ENCODE assay signal across 13 cellular contexts in genomic region chr6:142839686-142840040, GRCh38.
DNase-seq lines count a peak whose midpoint lies in the region; TF ChIP-seq lines count a peak whose summit lies in the region.
"Had no signal": no experiment of that assay in that cellular context is flagged by ENCODE, and none has a peak within 500 bp of the region (broad histone marks: within the 10 kb centered on the region; RNA-seq: fewer than 3 reads in every experiment).

No MANE protein-coding gene starts in this region.

- H3K27me3 ChIP-seq in CD8-positive, alpha-beta memory T cell (ENCODE audit: insufficient read depth, low read length, poor library complexity, severe bottlenecking), result no peaks in the 10 kb centered on the region
- H3K27me3 ChIP-seq in muscle layer of duodenum (ENCODE audit: low read depth, low read length) (no peaks in the 10 kb centered on the region), Caco-2 (replicated peaks; ENCODE audit: control insufficient read depth, insufficient read depth, low read length) (no peaks in the 10 kb centered on the region)
- H3K27me3 ChIP-seq: upper lobe of left lung had no signal

- no TSS peak for BruUV-seq in Caco-2 (replicated peaks; lab: Mats Ljungman, UMichigan)

- DNase-seq in CD8-positive, alpha-beta memory T cell, result no peak
- peak; percentile 56 for DNase-seq in HCEC 1CT
- no peak for DNase-seq in NCI-H510A treated with DMSO at 0.1 percent for 48 hours (lab: John Stamatoyannopoulos, UW)
- DNase-seq in DMS 273 treated with DMSO at 0.1 percent for 48 hours (lab: John Stamatoyannopoulos, UW), result no peak
- no peak for DNase-seq in ACHN
- DNase-seq in Caco-2, result no peak
- DNase-seq: activated effector memory CD4-positive, alpha-beta T cell treated with Interleukin-2 at 50 U/mL for 16 hours; MV-4-11; NCI-H446; upper lobe of left lung had no signal

- in situ Hi-C loops in ACHN (cut with HindIII; ENCODE audit: low pct_ligation_motif_present, low pct_unique_long_range_greater_than_20kb, low sequenced_read_pairs), result no loop called here

- POLR2A ChIA-PET in CD8-positive, alpha-beta memory T cell (lab: Charles Lee), result interaction anchor here (0.9 kb wide), 1 partner anchor 8 kb away, joined by 5 read pairs; no protein-coding TSS in a partner anchor
- POLR2A ChIA-PET in Caco-2 (lab: Charles Lee), result no interaction called here

- peak overlapping the region; percentile 20 to 74 (median 60) for H3K4me3 Mint-ChIP-seq in CD8-positive, alpha-beta memory T cell
- H3K4me3 Mint-ChIP-seq in activated naive CD8-positive, alpha-beta T cell, result peak overlapping the region; percentile 65
- H3K4me3 Mint-ChIP-seq in Caco-2 (ENCODE audit: unreplicated experiment), result no peak overlapping the region

- no peaks in the 10 kb centered on the region for H3K36me3 ChIP-seq in CD8-positive, alpha-beta memory T cell (ENCODE audit: insufficient read depth, low read length)
- no peaks in the 10 kb centered on the region for H3K36me3 ChIP-seq in muscle layer of duodenum (ENCODE audit: control insufficient read depth in 1 of 2, insufficient read depth in 2 of 2, low read length in 2 of 2)
- no peaks in the 10 kb centered on the region for H3K36me3 ChIP-seq in Caco-2 (ENCODE audit: control insufficient read depth, insufficient read depth, low read length)
- H3K36me3 ChIP-seq: upper lobe of left lung had no signal

- CTCF ChIA-PET in CD8-positive, alpha-beta memory T cell (lab: Charles Lee), result interaction anchor here (0.8 to 1.4 kb wide), 2 partner anchors 13 to 53 kb away, joined by 3 read pairs; no protein-coding TSS in a partner anchor
- CTCF ChIA-PET in Caco-2 (lab: Charles Lee), result no interaction called here

- no peaks in the 10 kb centered on the region for H3K9me3 Mint-ChIP-seq in CD8-positive, alpha-beta memory T cell
- H3K9me3 Mint-ChIP-seq in activated naive CD8-positive, alpha-beta T cell (ENCODE audit: low read depth), result no peaks in the 10 kb centered on the region
- H3K9me3 Mint-ChIP-seq in Caco-2 (ENCODE audit: unreplicated experiment), result no peaks in the 10 kb centered on the region

- H3K4me1 Mint-ChIP-seq in CD8-positive, alpha-beta memory T cell, result peaks cover 69 to 94% (median 91%) of the 10 kb centered on the region in 3 donors
- H3K4me1 Mint-ChIP-seq in activated naive CD8-positive, alpha-beta T cell (ENCODE audit: low read depth), result peaks cover 89% of the 10 kb centered on the region
- no peaks in the 10 kb centered on the region for H3K4me1 Mint-ChIP-seq in Caco-2 (ENCODE audit: low read depth, unreplicated experiment)

- intact Hi-C loops in Caco-2 (cut with micrococcal nuclease; ENCODE audit: unreplicated experiment), result no loop called here

- no peak for TF ChIP-seq CTCF in Caco-2 (IDR thresholded peaks at IDR 0.05; ENCODE audit: insufficient read depth in 1 of 2, low read depth in 1 of 2, low read length in 1 of 2, severe bottlenecking in 1 of 2, unreplicated experiment in 1 of 2)

- H3K4me1 ChIP-seq in CD8-positive, alpha-beta memory T cell (ENCODE audit: insufficient read depth, low read length), result peaks cover 61% of the 10 kb centered on the region
- H3K4me1 ChIP-seq in muscle layer of duodenum (ENCODE audit: control insufficient read depth in 1 of 2, insufficient read depth in 2 of 2, low read length in 2 of 2) (peaks cover 10 to 16% of the 10 kb centered on the region in 2 donors), Caco-2 (0 out of 2 replicates have a peak, but pooled peaks cover 4% of the 10 kb centered on the region)

- H3K27ac ChIP-seq in CD8-positive, alpha-beta memory T cell (ENCODE audit: low read depth, low read length), result peak overlapping the region; percentile 2
- peak overlapping the region; percentile 24 for H3K27ac ChIP-seq in muscle layer of duodenum (ENCODE audit: low read length)
- H3K27ac ChIP-seq: RWPE1, upper lobe of left lung had no signal

- peaks cover 0 to 1% of the 10 kb centered on the region in 2 donors for H3K27me3 Mint-ChIP-seq in CD8-positive, alpha-beta memory T cell
- no peaks in the 10 kb centered on the region for H3K27me3 Mint-ChIP-seq in activated naive CD8-positive, alpha-beta T cell
- no peaks in the 10 kb centered on the region for H3K27me3 Mint-ChIP-seq in Caco-2 (ENCODE audit: insufficient read depth, unreplicated experiment)

- peaks cover 0 to 11% (median 6%) of the 10 kb centered on the region in 3 donors for H3K36me3 Mint-ChIP-seq in CD8-positive, alpha-beta memory T cell
- H3K36me3 Mint-ChIP-seq in activated naive CD8-positive, alpha-beta T cell, result peaks cover 17% of the 10 kb centered on the region
- no peaks in the 10 kb centered on the region for H3K36me3 Mint-ChIP-seq in Caco-2 (ENCODE audit: insufficient read depth, unreplicated experiment)

- H3K27ac Mint-ChIP-seq in CD8-positive, alpha-beta memory T cell, result peak overlapping the region; percentile 58 to 92 (median 88)
- peak overlapping the region; percentile 96 for H3K27ac Mint-ChIP-seq in activated naive CD8-positive, alpha-beta T cell
- no peak overlapping the region for H3K27ac Mint-ChIP-seq in Caco-2 (ENCODE audit: unreplicated experiment)

- no peaks in the 10 kb centered on the region for H3K9me3 ChIP-seq in CD8-positive, alpha-beta memory T cell (ENCODE audit: low read length)
- no peaks in the 10 kb centered on the region for H3K9me3 ChIP-seq in muscle layer of duodenum (ENCODE audit: control insufficient read depth in 1 of 2, low read length in 2 of 2)
- H3K9me3 ChIP-seq in Caco-2, result no peaks in the 10 kb centered on the region
- H3K9me3 ChIP-seq: upper lobe of left lung had no signal

- no peak overlapping the region for H3K4me3 ChIP-seq in CD8-positive, alpha-beta memory T cell (ENCODE audit: low read length)
- H3K4me3 ChIP-seq in muscle layer of duodenum (ENCODE audit: low read depth in 1 of 2, low read length in 2 of 2), result peak overlapping the region in 1 of 2 donors; percentile 24
- no peak overlapping the region for H3K4me3 ChIP-seq in Caco-2 (ENCODE audit: low read depth, low read length)
- H3K4me3 ChIP-seq: upper lobe of left lung had no signal
